Comparison of ENCODE assay signal across 31 cellular contexts in the genomic region with DNA sequence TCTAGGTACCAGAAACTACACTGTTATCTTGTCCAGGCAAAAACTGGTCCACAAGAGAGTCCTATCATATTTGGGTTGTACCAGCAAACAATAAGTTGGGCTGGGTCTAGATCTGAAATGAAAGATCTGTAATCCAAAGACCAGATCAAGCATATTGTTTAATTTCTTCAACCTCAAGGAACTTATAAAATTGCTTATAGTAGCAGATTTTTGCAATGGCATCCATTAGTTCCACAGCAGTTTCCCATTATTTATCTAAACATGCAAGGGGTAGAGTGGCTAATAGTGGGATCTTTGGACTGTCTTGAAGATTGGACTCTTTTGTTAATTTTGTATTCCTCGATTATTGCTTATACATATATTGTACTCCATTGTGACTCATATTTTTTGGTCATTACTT. TPM values are rescaled to one million over a fixed set of nuclear protein-coding genes. Genes with fewer than 3 reads are reported as not detected.
"Had no signal": no experiment of that assay in that cellular context is flagged by ENCODE, and none has a peak within 500 bp of the region (broad histone marks: within the 10 kb centered on the region; RNA-seq: fewer than 3 reads in every experiment).

No MANE protein-coding gene starts in this region.

- H3K36me3 ChIP-seq: adrenal gland, ascending aorta, brain microvascular endothelial cell, breast epithelium, cardiac muscle cell had no signal

- H3K27me3 ChIP-seq: ascending aorta, body of pancreas, brain microvascular endothelial cell, breast epithelium had no signal

- H3K27ac ChIP-seq: adrenal gland, body of pancreas, brain microvascular endothelial cell, breast epithelium, cardiac muscle cell had no signal

- H3K4me3 ChIP-seq: adrenal gland, ascending aorta, body of pancreas, breast epithelium, cardiac muscle cell had no signal

- H3K9me3 ChIP-seq: adrenal gland, ascending aorta, body of pancreas, breast epithelium had no signal

- H3K4me1 ChIP-seq: adrenal gland, ascending aorta, body of pancreas, breast epithelium had no signal

- ATAC-seq: activated naive CD4-positive, alpha-beta T cell treated with anti-CD3 and anti-CD28 coated beads, Interleukin-2, amount 50 U/mL, for 72 hours; activated naive CD8-positive, alpha-beta T cell treated with anti-CD3 and anti-CD28 coated beads, Interleukin-2, amount 50 U/mL, for 24 hours; activated T-cell treated with anti-CD3 and anti-CD28 coated beads, Interleukin-2, amount 50 U/mL, for 4 hours; activated T-cell treated with anti-CD3 and anti-CD28 coated beads, Interleukin-2, amount 50 U/mL, for 72 hours; activated T-helper 17 cell treated with anti-CD3 and anti-CD28 coated beads, Interleukin-2, amount 50 U/mL, for 72 hours; body of pancreas had no signal

- FAIRE-seq: astrocyte, bronchial epithelial cell had no signal

- DNase-seq: activated effector memory CD4-positive, alpha-beta T cell treated with anti-CD3 and anti-CD28 coated beads, Interleukin-2, amount 50 U/mL, for 16 hours; activated effector memory CD4-positive, alpha-beta T cell treated with Interleukin-2 at 50 U/mL for 16 hours; activated gamma-delta T cell; activated gamma-delta T cell treated with Interleukin-2 at 50 U/mL for 16 hours; activated naive CD4-positive, alpha-beta T cell; activated naive CD4-positive, alpha-beta T cell treated with anti-CD3 and anti-CD28 coated beads for 36 hours; activated naive CD4-positive, alpha-beta T cell treated with anti-CD3 and anti-CD28 coated beads, Interleukin-2, amount 10 ng/mL, durations not matched to agents 7 days and 5 days; activated naive CD4-positive, alpha-beta T cell treated with anti-CD3 and anti-CD28 coated beads, Interleukin-2, amount 50 U/mL, for 16 hours; activated naive CD4-positive, alpha-beta T cell treated with Interleukin-2 at 50 U/mL for 16 hours; activated naive CD8-positive, alpha-beta T cell treated with anti-CD3 and anti-CD28 coated beads for 36 hours; activated naive CD8-positive, alpha-beta T cell treated with anti-CD3 and anti-CD28 coated beads, Interleukin-2, amount 10 ng/mL, durations not matched to agents 7 days and 5 days; activated naive CD8-positive, alpha-beta T cell treated with anti-CD3 and anti-CD28 coated beads, Interleukin-2, amount 50 U/mL, for 24 hours; activated T-cell treated with anti-CD3 and anti-CD28 coated beads, Interleukin-2, amount 50 U/mL, for 24 hours; activated T-cell treated with anti-CD3 and anti-CD28 coated beads, Interleukin-2, amount 50 U/mL, for 4 hours; activated T-cell treated with anti-CD3 and anti-CD28 coated beads, Interleukin-2, amount 50 U/mL, for 48 hours; activated T-cell treated with anti-CD3 and anti-CD28 coated beads, Interleukin-2, amount 50 U/mL, for 72 hours; adrenal gland; amniotic stem cell; amygdala; anterior cingulate cortex; aorta; body of pancreas; brain microvascular endothelial cell; central memory CD4-positive, alpha-beta T cell had no signal

RNA-seq across cellular contexts. Expression of gene SNAP25, which starts 40.5 kb away (rescaled TPM):
- total RNA-seq: activated naive CD4-positive, alpha-beta T cell treated with anti-CD3 and anti-CD28 coated beads for 36 hours; activated naive CD8-positive, alpha-beta T cell treated with anti-CD3 and anti-CD28 coated beads for 36 hours; activated naive CD8-positive, alpha-beta T cell treated with anti-CD3 and anti-CD28 coated beads, Interleukin-2, amount 10 ng/mL, durations not matched to agents 7 days and 5 days; bronchial epithelial cell had no signal
